13 cellular contexts compared by ENCODE assay signal in genomic region chr13:98083507-98083906, GRCh38. TPM values are rescaled to one million over a fixed set of nuclear protein-coding genes. Genes with fewer than 3 reads are reported as not detected.
DNase-seq lines count a peak whose midpoint lies in the region; ATAC-seq and TF ChIP-seq lines count a peak whose summit lies in the region.
"Had no signal": no experiment of that assay in that cellular context is flagged by ENCODE, and none has a peak within 500 bp of the region (broad histone marks: within the 10 kb centered on the region; RNA-seq: fewer than 3 reads in every experiment).

No MANE protein-coding gene starts in this region.

- H3K36me3 ChIP-seq in RWPE2 (ENCODE audit: low read depth) (no peaks in the 10 kb centered on the region), fibroblast of lung (ENCODE audit: control insufficient read depth, insufficient read depth, low read length) (no peaks in the 10 kb centered on the region), esophagus muscularis mucosa (no peaks in the 10 kb centered on the region), stomach (no peaks in the 10 kb centered on the region)
- H3K36me3 ChIP-seq: right lobe of liver had no signal

- TF ChIP-seq CTCF in RWPE2 (IDR thresholded peaks at IDR 0.05; ENCODE audit: poor library complexity, severe bottlenecking) (no peak), fibroblast of lung (conservative IDR thresholded peaks at IDR 0.05 in 1 of 2, IDR thresholded peaks at IDR 0.05 in 1 of 2; ENCODE audit: low read depth in 1 of 2, low read length in 2 of 2) (peak in 1 of 2 donors; percentile 6), esophagus muscularis mucosa (IDR thresholded peaks at IDR 0.05) (no peak), stomach (IDR thresholded peaks at IDR 0.05) (no peak)

- no peak overlapping the region for H3K9ac ChIP-seq in fibroblast of lung (ENCODE audit: insufficient read depth, low read length)

- no peaks in the 10 kb centered on the region for H4K20me1 ChIP-seq in fibroblast of lung (ENCODE audit: control insufficient read depth, extremely low read depth, insufficient read depth, low read length)

- no peaks in the 10 kb centered on the region for H3K79me2 ChIP-seq in fibroblast of lung (ENCODE audit: control insufficient read depth, insufficient read depth, low read length)

- H3K4me3 ChIP-seq in RWPE2 (ENCODE audit: severe bottlenecking) (no peak overlapping the region), fibroblast of lung (replicated peaks in 1 of 4; ENCODE audit: control extremely low read depth in 1 of 4, insufficient read depth in 1 of 4, low read depth in 3 of 4, low read length in 4 of 4) (no peak overlapping the region), esophagus muscularis mucosa (no peak overlapping the region), stomach (no peak overlapping the region)
- H3K4me3 ChIP-seq: right lobe of liver had no signal

- H3K27ac ChIP-seq in RWPE2 (ENCODE audit: poor library complexity, severe bottlenecking), result peak overlapping the region; percentile 3
- H3K27ac ChIP-seq in fibroblast of lung (ENCODE audit: insufficient read depth, low read length), result peak overlapping the region; percentile 24
- H3K27ac ChIP-seq in esophagus muscularis mucosa (replicated peaks in 1 of 4), result no peak overlapping the region
- H3K27ac ChIP-seq in stomach, result no peak overlapping the region
- H3K27ac ChIP-seq: right lobe of liver had no signal

- intact Hi-C loops in esophagus muscularis mucosa (cut with DNase I), result no loop called here
- intact Hi-C loops in stomach (cut with DNase I; ENCODE audit: low total_unique reads), result no loop called here

- H3K9me3 ChIP-seq in RWPE2 (ENCODE audit: severe bottlenecking) (no peaks in the 10 kb centered on the region), fibroblast of lung (ENCODE audit: control insufficient read depth, insufficient read depth, low read depth, low read length) (no peaks in the 10 kb centered on the region), esophagus muscularis mucosa (peaks cover 0 to 4% (median 0%) of the 10 kb centered on the region in 4 donors), stomach (no peaks in the 10 kb centered on the region)
- H3K9me3 ChIP-seq: right lobe of liver had no signal

- peaks cover 5% of the 10 kb centered on the region for H3K4me1 ChIP-seq in RWPE2 (ENCODE audit: insufficient read depth, poor library complexity, severe bottlenecking)
- peaks cover 2% of the 10 kb centered on the region for H3K4me1 ChIP-seq in fibroblast of lung (ENCODE audit: control insufficient read depth, extremely low read depth, insufficient read depth, low read length)
- no peaks in the 10 kb centered on the region for H3K4me1 ChIP-seq in esophagus muscularis mucosa
- H3K4me1 ChIP-seq in stomach, result peaks cover 0 to 7% (median 0%) of the 10 kb centered on the region in 4 donors
- H3K4me1 ChIP-seq: right lobe of liver had no signal

- no peak overlapping the region for H3K4me2 ChIP-seq in fibroblast of lung (ENCODE audit: extremely low read depth, insufficient read depth, low read length)

- in situ Hi-C loops in G401 (cut with HindIII; ENCODE audit: low sequenced_read_pairs), result no loop called here

- no peak overlapping the region for H2AFZ ChIP-seq in fibroblast of lung (ENCODE audit: low read length)

- peak; percentile 68; the same call in 2 of the 3 replicates for ATAC-seq in RWPE2 (ENCODE audit: low read depth)
- ATAC-seq: activated T-cell treated with anti-CD3 and anti-CD28 coated beads, Interleukin-2, amount 50 U/mL, for 72 hours; right lobe of liver had no signal

- no peak for TF ChIP-seq POLR2A in esophagus muscularis mucosa (IDR thresholded peaks at IDR 0.05; ENCODE audit: low read depth)
- no peak for TF ChIP-seq POLR2A in stomach (IDR thresholded peaks at IDR 0.05)

- no peak for TF ChIP-seq EP300 in esophagus muscularis mucosa (IDR thresholded peaks at IDR 0.05)
- no peak for TF ChIP-seq EP300 in stomach (IDR thresholded peaks at IDR 0.05)

- H3K27me3 ChIP-seq in RWPE2 (ENCODE audit: insufficient read depth, poor library complexity, severe bottlenecking) (no peaks in the 10 kb centered on the region), fibroblast of lung (ENCODE audit: control insufficient read depth, insufficient read depth, low read length) (no peaks in the 10 kb centered on the region), esophagus muscularis mucosa (no peaks in the 10 kb centered on the region), stomach (no peaks in the 10 kb centered on the region)
- H3K27me3 ChIP-seq: right lobe of liver had no signal

- peak; percentile 87 for DNase-seq in GM03348 (ENCODE audit: low spot score)
- DNase-seq in RWPE2 (ENCODE audit: low spot score), result no peak
- peak; percentile 75 to 98 for DNase-seq in fibroblast of lung (ENCODE audit: low read depth in 2 of 2)
- peak; percentile 80 for DNase-seq in renal cortical epithelial cell (ENCODE audit: low read depth)
- DNase-seq in esophagus muscularis mucosa (ENCODE audit: extremely low spot score), result no peak
- no peak for DNase-seq in stomach
- no peak for DNase-seq in G401 (ENCODE audit: low spot score)
- DNase-seq in GF-D8 (lab: John Stamatoyannopoulos, UW), result no peak
- DNase-seq: activated B cell treated with CpG ODN at 0.5 μM for 24 hours; activated T-cell treated with anti-CD3 and anti-CD28 coated beads, Interleukin-2, amount 50 U/mL, for 72 hours; DMS79 treated with DMSO at 0.1 percent for 48 hours; hypothalamus; right lobe of liver had no signal

- 51% methylated on average over 6 of the region's 6 CpGs for WGBS in esophagus muscularis mucosa
- WGBS in stomach, 5 donors, result 58 to 67% (median 66%) methylated on average over 6 of the region's 6 CpGs

RNA-seq across cellular contexts. Expression of gene FARP1, which starts 59.4 kb away (rescaled TPM):
- total RNA-seq in fibroblast of lung (21.6 and 50.9 TPM in 2 replicates), renal cortical epithelial cell (51.4 and 261 TPM in 2 replicates), esophagus muscularis mucosa (10 to 100 TPM; 21.2 to 56.5 (median 35.1) TPM), stomach (100 to 1,000 TPM in 3 of 5 donors, 10 to 100 TPM in 2; 58.3 to 319 (median 127) TPM)
- polyA plus RNA-seq in fibroblast of lung (114 and 199 TPM in 2 replicates), stomach (10 to 100 TPM; 11.6 to 24.1 (median 16.0) TPM)
- polyA plus RNA-seq in fibroblast of lung (2012), result 127 and 245 TPM in 2 replicates
- 98.0 and 174 TPM in 2 replicates for polyA minus RNA-seq in fibroblast of lung (ENCODE audit: low replicate concordance)
- total RNA-seq in G401 (2014; rRNA removed; shearing (Covaris generic)), result 17.9 and 50.3 TPM in 2 replicates

Comparison
In these comparisons a context has a peak if more than half of its experiments do, and no peak if none do; other contexts are left out.
1. DNase-seq: peak in GM03348 (single experiment), fibroblast of lung (2 of 2) and renal cortical epithelial cell (single experiment); none in RWPE2 (single experiment), esophagus muscularis mucosa (single experiment), stomach (single experiment), G401 (single experiment) and GF-D8 (single experiment).
2. H3K27ac ChIP-seq: peak in RWPE2 (single experiment) and fibroblast of lung (single experiment); none in esophagus muscularis mucosa (0 of 4) and stomach (0 of 5).